ENCODE assay signal across 8 cellular contexts in genomic region chr7:101817031-101817929, GRCh38. TPM values are rescaled to one million over a fixed set of nuclear protein-coding genes. Genes with fewer than 3 reads are reported as not detected.
DNase-seq lines count a peak whose midpoint lies in the region; ATAC-seq and TF ChIP-seq lines count a peak whose summit lies in the region.

CUX1 (plus strand) TSS chr7:101817626; CDS start chr7:101817640, 14 bp downstream.

- H3K14ac ChIP-seq in IMR-90 (replicated peaks; ENCODE audit: low read depth, low read length) = peak within 1 kb of the TSS; percentile 10; the same call in 1 of the 2 replicates

- POLR2A ChIA-PET in IMR-90 (lab: Charles Lee; ENCODE audit: unreplicated experiment) = interaction anchor here (0.5 to 1.1 kb wide), 2 partner anchors 10 to 149 kb away, joined by 3 to 9 read pairs; no protein-coding TSS in a partner anchor
- POLR2A ChIA-PET in activated CD4-positive, alpha-beta memory T cell treated with anti-CD3 and anti-CD28 coated beads for 36 hours (lab: Charles Lee) = interaction anchor here (1.2 to 1.8 kb wide), 2 partner anchors 40 to 74 kb away, joined by 3 to 7 read pairs; no protein-coding TSS in a partner anchor

- no peaks in the 10 kb centered on the region; the same call in 1 of the 2 replicates for H3K9me1 ChIP-seq in IMR-90 (ENCODE audit: insufficient read depth, low read length)

- peak within 1 kb of the TSS; percentile 72 for H3K4me3 Mint-ChIP-seq in activated CD4-positive, alpha-beta memory T cell treated with anti-CD3 and anti-CD28 coated beads for 36 hours
- peak within 1 kb of the TSS; percentile 78 to 94 (median 88) for H3K4me3 Mint-ChIP-seq in naive B cell

- H4K91ac ChIP-seq in IMR-90 (ENCODE audit: insufficient read depth, low read depth, low read length) = peak within 1 kb of the TSS; percentile 35; the same call in 1 of the 2 replicates

- H2AFZ ChIP-seq in IMR-90 (replicated peaks; ENCODE audit: low read length, poor library complexity) = peak within 1 kb of the TSS; percentile 82

- no peaks in the 10 kb centered on the region for H3K27me3 Mint-ChIP-seq in activated CD4-positive, alpha-beta memory T cell treated with anti-CD3 and anti-CD28 coated beads for 36 hours
- no peaks in the 10 kb centered on the region for H3K27me3 Mint-ChIP-seq in naive B cell

- no peak within 1 kb of the TSS for H4K8ac ChIP-seq in IMR-90 (ENCODE audit: low read depth in 2 of 2, low read length in 2 of 2)

- H3K27me3 ChIP-seq in IMR-90 (ENCODE audit: control insufficient read depth, insufficient read depth, low read length) (no peaks in the 10 kb centered on the region), transverse colon (no peaks in the 10 kb centered on the region)

- dilution Hi-C loops in IMR-90 (cut with HindIII; ENCODE audit: low sequenced_read_pairs, unreplicated experiment) = no loop called here

- in situ Hi-C loops in IMR-90 (cut with MboI; ENCODE audit: low sequenced_read_pairs) = loop anchor here (10.0 kb wide), 1 partner anchor 418 kb away; no protein-coding TSS in a partner anchor
- in situ Hi-C loops in transverse colon (cut with MboI; ENCODE audit: low pct_ligation_motif_present in 1 of 4, low pct_unique_long_range_greater_than_20kb in 1 of 4, low sequenced_read_pairs in 3 of 4) = loop anchor here in 1 of 4 donors (10.0 kb wide), 1 partner anchor 132 kb away; no protein-coding TSS in a partner anchor

- H3K4me3 ChIP-seq in IMR-90 (ENCODE audit: insufficient read depth, low read depth, low read length) (peak within 1 kb of the TSS; percentile 69), epithelial cell of proximal tubule (ENCODE audit: low read depth, low read length) (peak within 1 kb of the TSS; percentile 67), transverse colon (peak within 1 kb of the TSS; percentile 83 to 99 (median 90))

- H3K4ac ChIP-seq in IMR-90 (ENCODE audit: low read depth, low read length) = peak within 1 kb of the TSS; percentile 59; the same call in 1 of the 2 replicates

- BruUV-seq in IMR-90 (replicated peaks; lab: Mats Ljungman, UMichigan) = no TSS peak

- H3K56ac ChIP-seq in IMR-90 (ENCODE audit: extremely low read depth, insufficient read depth, low read length) = no peak within 1 kb of the TSS

- TF ChIP-seq POLR2A in IMR-90 (IDR thresholded peaks at IDR 0.05; ENCODE audit: low read depth, low read length) (no peak), transverse colon (IDR thresholded peaks at IDR 0.05) (no peak)

- H3K9ac ChIP-seq in IMR-90 (ENCODE audit: low read depth, low read length) = peak within 1 kb of the TSS; percentile 53

- H2AK9ac ChIP-seq in IMR-90 (replicated peaks; ENCODE audit: low read depth, low read length, poor library complexity) = peak within 1 kb of the TSS; percentile 66

- ATAC-seq in IMR-90 (ENCODE audit: low read depth) (peak; percentile 7), naive B cell (ENCODE audit: low read depth in 2 of 2) (peak; percentile 35 to 44), GM21619 (IDR thresholded peaks at IDR 0.05; ENCODE audit: unreplicated experiment) (no peak)

- H3K27ac ChIP-seq in IMR-90 (ENCODE audit: insufficient read depth, low read length) (peak within 1 kb of the TSS; percentile 44), transverse colon (peak within 1 kb of the TSS; percentile 81 to 86 (median 82))

- intact Hi-C loops in IMR-90 (cut with micrococcal nuclease) (loop anchor here (2.0 to 10.0 kb wide), 6 partner anchors 65 to 420 kb away; no protein-coding TSS in a partner anchor), transverse colon (cut with DNase I; ENCODE audit: low total_unique reads) (loop anchor here (10.0 kb wide), 3 partner anchors 68 to 308 kb away; no protein-coding TSS in a partner anchor)
- intact Hi-C loops in activated CD4-positive, alpha-beta memory T cell treated with anti-CD3 and anti-CD28 coated beads for 36 hours (cut with micrococcal nuclease) = no loop called here

- TF ChIP-seq CTCF in IMR-90 (conservative IDR thresholded peaks at IDR 0.05; ENCODE audit: low read depth, low read length) (no peak), epithelial cell of proximal tubule (conservative IDR thresholded peaks at IDR 0.05; ENCODE audit: low read depth, low read length) (no peak), transverse colon (IDR thresholded peaks at IDR 0.05) (peak in 1 of 5 experiments; percentile 14)

- H3K36me3 ChIP-seq in IMR-90 (ENCODE audit: control insufficient read depth, insufficient read depth, low read length) (no peaks in the 10 kb centered on the region), transverse colon (no peaks in the 10 kb centered on the region)

- peaks cover 35% of the 10 kb centered on the region for H4K20me1 ChIP-seq in IMR-90 (ENCODE audit: insufficient read depth, low read length)

- peaks cover 21% of the 10 kb centered on the region for H3K4me1 Mint-ChIP-seq in activated CD4-positive, alpha-beta memory T cell treated with anti-CD3 and anti-CD28 coated beads for 36 hours (ENCODE audit: low read depth)
- H3K4me1 Mint-ChIP-seq in naive B cell = peaks cover 23 to 30% (median 25%) of the 10 kb centered on the region in 3 donors

- no peak for TF ChIP-seq EP300 in transverse colon (IDR thresholded peaks at IDR 0.05; ENCODE audit: low read depth)

- no peak within 1 kb of the TSS for H2BK20ac ChIP-seq in IMR-90 (ENCODE audit: low read depth, low read length)

- no peak within 1 kb of the TSS for H3K27ac Mint-ChIP-seq in activated CD4-positive, alpha-beta memory T cell treated with anti-CD3 and anti-CD28 coated beads for 36 hours
- H3K27ac Mint-ChIP-seq in naive B cell = peak within 1 kb of the TSS; percentile 27 to 91 (median 54)

- peak within 1 kb of the TSS; percentile 40 for H2BK5ac ChIP-seq in IMR-90 (ENCODE audit: low read depth, low read length, poor library complexity, severe bottlenecking)

- 1% methylated on average over 43 of the region's 100 CpGs; no CpG with 5 or more reads in 1 of the 2 experiments for WGBS in IMR-90 (ENCODE audit: extremely low coverage in 2 of 2, insufficient read length in 1 of 2), 2 experiments
- WGBS in transverse colon (ENCODE audit: low coverage in 1 of 2), 2 donors = 2 to 4% methylated on average over 9 to 55 of the region's 100 CpGs

- no peak within 1 kb of the TSS for H3K18ac ChIP-seq in IMR-90 (ENCODE audit: low read depth, low read length)

- peak within 1 kb of the TSS; percentile 77 for H3K23ac ChIP-seq in IMR-90 (ENCODE audit: low read depth, low read length)

- H3K4me2 ChIP-seq in IMR-90 (ENCODE audit: low read depth, low read length) = peak within 1 kb of the TSS; percentile 90

- no peaks in the 10 kb centered on the region for H3K36me3 Mint-ChIP-seq in activated CD4-positive, alpha-beta memory T cell treated with anti-CD3 and anti-CD28 coated beads for 36 hours
- H3K36me3 Mint-ChIP-seq in naive B cell = no peaks in the 10 kb centered on the region

- 0 out of 2 replicates have a peak within 1 kb of the TSS, but pooled peaks have one; percentile 1 for H2AK5ac ChIP-seq in IMR-90 (ENCODE audit: low read depth, low read length)

- DNase-seq in EH (ENCODE audit: low read depth) (peak; percentile 17), IMR-90 (no peak), epithelial cell of proximal tubule (ENCODE audit: low read depth) (no peak), naive B cell (peak; percentile 69), transverse colon (peak; percentile 59), GM19240 (ENCODE audit: insufficient read length, low spot score) (no peak)
- peak; percentile 34 for DNase-seq in activated CD4-positive, alpha-beta memory T cell treated with anti-CD3 and anti-CD28 coated beads for 36 hours

- H2BK120ac ChIP-seq in IMR-90 (ENCODE audit: low read depth, low read length) = no peak within 1 kb of the TSS

- H3K9me3 Mint-ChIP-seq in activated CD4-positive, alpha-beta memory T cell treated with anti-CD3 and anti-CD28 coated beads for 36 hours = no peaks in the 10 kb centered on the region
- no peaks in the 10 kb centered on the region for H3K9me3 Mint-ChIP-seq in naive B cell

- H3K79me1 ChIP-seq in IMR-90 (ENCODE audit: low read depth in 1 of 2, low read length in 2 of 2) = peaks cover 3 to 45% of the 10 kb centered on the region in 2 experiments; a peak in 3 of 4 replicates

- no peak for TF ChIP-seq RAD21 in IMR-90 (IDR thresholded peaks at IDR 0.05; ENCODE audit: low read length)

- H4K5ac ChIP-seq in IMR-90 (ENCODE audit: low read depth, low read length) = no peak within 1 kb of the TSS

- H2BK15ac ChIP-seq in IMR-90 (ENCODE audit: low read depth, low read length) = no peak within 1 kb of the TSS

- peaks cover 11% of the 10 kb centered on the region for H3K4me1 ChIP-seq in IMR-90 (ENCODE audit: control insufficient read depth, insufficient read depth, low read length)
- peaks cover 7 to 34% (median 17%) of the 10 kb centered on the region in 4 donors for H3K4me1 ChIP-seq in transverse colon

- H3K9me3 ChIP-seq in IMR-90 (ENCODE audit: control insufficient read depth, insufficient read depth, low read length) (no peaks in the 10 kb centered on the region), transverse colon (no peaks in the 10 kb centered on the region)

- CTCF ChIA-PET in IMR-90 (lab: Yijun Ruan, JAX) = no interaction called here
- CTCF ChIA-PET in activated CD4-positive, alpha-beta memory T cell treated with anti-CD3 and anti-CD28 coated beads for 36 hours (lab: Charles Lee) = interaction anchor here (0.7 to 1.8 kb wide), 5 partner anchors 12 to 128 kb away, joined by 3 to 7 read pairs (median 4); no protein-coding TSS in a partner anchor

TF ChIP-seq in IMR-90, 13 proteins besides CTCF, POLR2A, EP300 and RAD21 (continues in another document):
- TF ChIP-seq RCOR1 (IDR thresholded peaks at IDR 0.05; ENCODE audit: insufficient replicate concordance, low read length) (no peak), ELK1 (IDR thresholded peaks at IDR 0.05; ENCODE audit: borderline replicate concordance, low read depth, low read length) (no peak), SMC3 (IDR thresholded peaks at IDR 0.05; ENCODE audit: low read depth, low read length) (no peak), BHLHE40 (IDR thresholded peaks at IDR 0.05; ENCODE audit: low read depth, low read length) (peak; percentile 85)

RNA-seq across cellular contexts. Expression of gene CUX1, which starts in this region (rescaled TPM):
- 19.7 TPM in 2 replicates for total RNA-seq in IMR-90 (2012; rRNA removed)
- polyA plus RNA-seq in IMR-90 (2012; rRNA removed) = 45.2 and 46.4 TPM in 2 replicates
- polyA plus RNA-seq in IMR-90 (2012; cell fraction: cytosol; rRNA removed) = 45.4 and 65.3 TPM in 2 replicates
- 19.7 and 27.9 TPM in 2 replicates for polyA plus RNA-seq in IMR-90 (2012; cell fraction: nucleus; rRNA removed; ENCODE audit: low replicate concordance)
- total RNA-seq in activated CD4-positive, alpha-beta memory T cell treated with anti-CD3 and anti-CD28 coated beads for 36 hours = 10 to 100 TPM; 25.1 TPM
- total RNA-seq in epithelial cell of proximal tubule = 24.6 and 37.3 TPM in 2 replicates
- 10 to 100 TPM in 5 of 6 donors, under 1 TPM in 1; 0.66 to 31.5 (median 14.5) TPM for polyA plus RNA-seq in naive B cell (ENCODE audit: low read depth in 6 of 6)
- total RNA-seq in transverse colon = 100 to 1,000 TPM in 2 of 4 donors, 10 to 100 TPM in 2; 56.9 to 124 (median 93.2) TPM

Comparison
In these comparisons a context has a peak if more than half of its experiments do, and no peak if none do; other contexts are left out.
1. DNase-seq: peak in EH (single experiment), activated CD4-positive, alpha-beta memory T cell treated with anti-CD3 and anti-CD28 coated beads for 36 hours (single experiment), naive B cell (single experiment) and transverse colon (single experiment); none in IMR-90 (single experiment), epithelial cell of proximal tubule (single experiment) and GM19240 (single experiment).
2. Peak in every context shown above with its lines, with median percentiles within 50 percentile points of each other: H3K4me3 ChIP-seq.